Comparison of ENCODE assay signal across 1 cellular context in genomic region chr17:75346906-75347305, GRCh38.
TF ChIP-seq lines count a peak whose summit lies in the region.

No MANE protein-coding gene starts in this region.

TF ChIP-seq in K562, 482 proteins besides CTCF, POLR2A, EP300 and RAD21 (continued from another document and continues in another):
- TF ChIP-seq, protein P1, sequence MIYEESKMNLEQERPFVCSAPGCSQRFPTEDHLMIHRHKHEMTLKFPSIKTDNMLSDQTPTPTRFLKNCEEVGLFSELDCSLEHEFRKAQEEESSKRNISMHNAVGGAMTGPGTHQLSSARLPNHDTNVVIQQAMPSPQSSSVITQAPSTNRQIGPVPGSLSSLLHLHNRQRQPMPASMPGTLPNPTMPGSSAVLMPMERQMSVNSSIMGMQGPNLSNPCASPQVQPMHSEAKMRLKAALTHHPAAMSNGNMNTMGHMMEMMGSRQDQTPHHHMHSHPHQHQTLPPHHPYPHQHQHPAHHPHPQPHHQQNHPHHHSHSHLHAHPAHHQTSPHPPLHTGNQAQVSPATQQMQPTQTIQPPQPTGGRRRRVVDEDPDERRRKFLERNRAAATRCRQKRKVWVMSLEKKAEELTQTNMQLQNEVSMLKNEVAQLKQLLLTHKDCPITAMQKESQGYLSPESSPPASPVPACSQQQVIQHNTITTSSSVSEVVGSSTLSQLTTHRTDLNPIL (CRISPR knock-in tag; IDR thresholded peaks at IDR 0.05), result no peak
- TF ChIP-seq SIN3A (IDR thresholded peaks at IDR 0.05; ENCODE audit: borderline replicate concordance in 2 of 2, control insufficient read depth in 1 of 2, low read depth in 2 of 2, low read length in 2 of 2), result 0 out of 4 replicates have a peak, but pooled peaks of 1 of the 2 experiments have one; percentile 63
- TF ChIP-seq, protein P2, sequence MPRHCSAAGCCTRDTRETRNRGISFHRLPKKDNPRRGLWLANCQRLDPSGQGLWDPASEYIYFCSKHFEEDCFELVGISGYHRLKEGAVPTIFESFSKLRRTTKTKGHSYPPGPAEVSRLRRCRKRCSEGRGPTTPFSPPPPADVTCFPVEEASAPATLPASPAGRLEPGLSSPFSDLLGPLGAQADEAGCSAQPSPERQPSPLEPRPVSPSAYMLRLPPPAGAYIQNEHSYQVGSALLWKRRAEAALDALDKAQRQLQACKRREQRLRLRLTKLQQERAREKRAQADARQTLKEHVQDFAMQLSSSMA (CRISPR knock-in tag; IDR thresholded peaks at IDR 0.05), result 0 out of 2 replicates have a peak, but pooled peaks have one; percentile 41
- TF ChIP-seq CC2D1A (IDR thresholded peaks at IDR 0.05), result no peak; the same call in 1 of the 2 replicates
- TF ChIP-seq MYNN (IDR thresholded peaks at IDR 0.05), result peak; percentile 85
- no peak for TF ChIP-seq MYNN (CRISPR knock-in tag; IDR thresholded peaks at IDR 0.05)
- 0 out of 2 replicates have a peak, but pooled peaks have one; percentile 25 for TF ChIP-seq GATAD2B (IDR thresholded peaks at IDR 0.05; ENCODE audit: borderline replicate concordance)
- TF ChIP-seq SMAD2 (IDR thresholded peaks at IDR 0.05; ENCODE audit: low read depth, low read length), result no peak
- TF ChIP-seq RBM25 (IDR thresholded peaks at IDR 0.05; ENCODE audit: low read depth, low read length, severe bottlenecking), result no peak
- TF ChIP-seq LCOR (CRISPR knock-in tag; IDR thresholded peaks at IDR 0.05), result peak; percentile 83; the same call in 1 of the 2 replicates
- TF ChIP-seq ELF4 (CRISPR knock-in tag; IDR thresholded peaks at IDR 0.05), result peak; percentile 39; the same call in 1 of the 2 replicates
- TF ChIP-seq NEUROD1 (IDR thresholded peaks at IDR 0.05; ENCODE audit: borderline replicate concordance, low read depth, low read length, partially characterized antibody), result peak; percentile 40
- TF ChIP-seq BCOR (IDR thresholded peaks at IDR 0.05), result no peak
- TF ChIP-seq FOXM1 (IDR thresholded peaks at IDR 0.05; ENCODE audit: low read depth), result 0 out of 2 replicates have a peak, but pooled peaks have one; percentile 32
- TF ChIP-seq FOXM1 (CRISPR knock-in tag; IDR thresholded peaks at IDR 0.05; ENCODE audit: low read depth), result no peak
- peak; percentile 84 for TF ChIP-seq CTBP1 (IDR thresholded peaks at IDR 0.05; ENCODE audit: borderline replicate concordance)
- peak; percentile 17 for TF ChIP-seq ZFP36 (IDR thresholded peaks at IDR 0.05; ENCODE audit: low read depth, low read length, partially characterized antibody)
- TF ChIP-seq HNRNPUL1 (IDR thresholded peaks at IDR 0.05; ENCODE audit: low read length), result no peak
- TF ChIP-seq, protein P3, sequence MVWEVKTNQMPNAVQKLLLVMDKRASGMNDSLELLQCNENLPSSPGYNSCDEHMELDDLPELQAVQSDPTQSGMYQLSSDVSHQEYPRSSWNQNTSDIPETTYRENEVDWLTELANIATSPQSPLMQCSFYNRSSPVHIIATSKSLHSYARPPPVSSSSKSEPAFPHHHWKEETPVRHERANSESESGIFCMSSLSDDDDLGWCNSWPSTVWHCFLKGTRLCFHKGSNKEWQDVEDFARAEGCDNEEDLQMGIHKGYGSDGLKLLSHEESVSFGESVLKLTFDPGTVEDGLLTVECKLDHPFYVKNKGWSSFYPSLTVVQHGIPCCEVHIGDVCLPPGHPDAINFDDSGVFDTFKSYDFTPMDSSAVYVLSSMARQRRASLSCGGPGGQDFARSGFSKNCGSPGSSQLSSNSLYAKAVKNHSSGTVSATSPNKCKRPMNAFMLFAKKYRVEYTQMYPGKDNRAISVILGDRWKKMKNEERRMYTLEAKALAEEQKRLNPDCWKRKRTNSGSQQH (CRISPR knock-in tag; IDR thresholded peaks at IDR 0.05), result 0 out of 2 replicates have a peak, but pooled peaks have one; percentile 8
- TF ChIP-seq, protein P4, sequence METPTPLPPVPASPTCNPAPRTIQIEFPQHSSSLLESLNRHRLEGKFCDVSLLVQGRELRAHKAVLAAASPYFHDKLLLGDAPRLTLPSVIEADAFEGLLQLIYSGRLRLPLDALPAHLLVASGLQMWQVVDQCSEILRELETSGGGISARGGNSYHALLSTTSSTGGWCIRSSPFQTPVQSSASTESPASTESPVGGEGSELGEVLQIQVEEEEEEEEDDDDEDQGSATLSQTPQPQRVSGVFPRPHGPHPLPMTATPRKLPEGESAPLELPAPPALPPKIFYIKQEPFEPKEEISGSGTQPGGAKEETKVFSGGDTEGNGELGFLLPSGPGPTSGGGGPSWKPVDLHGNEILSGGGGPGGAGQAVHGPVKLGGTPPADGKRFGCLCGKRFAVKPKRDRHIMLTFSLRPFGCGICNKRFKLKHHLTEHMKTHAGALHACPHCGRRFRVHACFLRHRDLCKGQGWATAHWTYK (CRISPR knock-in tag; IDR thresholded peaks at IDR 0.05), result 0 out of 2 replicates have a peak, but pooled peaks have one; percentile 44
- TF ChIP-seq DMBX1 (CRISPR knock-in tag; IDR thresholded peaks at IDR 0.05; ENCODE audit: borderline replicate concordance), result 0 out of 2 replicates have a peak, but pooled peaks have one; percentile 26
- no peak for TF ChIP-seq HLTF (IDR thresholded peaks at IDR 0.05)
- TF ChIP-seq SIX5 (IDR thresholded peaks at IDR 0.05; ENCODE audit: borderline replicate concordance in 1 of 2, insufficient read depth in 1 of 2, low read depth in 1 of 2, low read length in 2 of 2), result no peak
- TF ChIP-seq NFIC (IDR thresholded peaks at IDR 0.05), result peak; percentile 43; the same call in 1 of the 2 replicates
- 0 out of 2 replicates have a peak, but pooled peaks have one; percentile 58 for TF ChIP-seq PML (IDR thresholded peaks at IDR 0.05; ENCODE audit: low read length)
- peak in 1 of 2 experiments; percentile 58; a peak in 2 of 4 replicates for TF ChIP-seq HDAC1 (IDR thresholded peaks at IDR 0.05)
- no peak for TF ChIP-seq MIER1 (IDR thresholded peaks at IDR 0.05; ENCODE audit: low read depth)
- peak; percentile 89; the same call in 1 of the 2 replicates for TF ChIP-seq ESRRA (IDR thresholded peaks at IDR 0.05; ENCODE audit: borderline replicate concordance, low read depth)
- TF ChIP-seq, protein P5, sequence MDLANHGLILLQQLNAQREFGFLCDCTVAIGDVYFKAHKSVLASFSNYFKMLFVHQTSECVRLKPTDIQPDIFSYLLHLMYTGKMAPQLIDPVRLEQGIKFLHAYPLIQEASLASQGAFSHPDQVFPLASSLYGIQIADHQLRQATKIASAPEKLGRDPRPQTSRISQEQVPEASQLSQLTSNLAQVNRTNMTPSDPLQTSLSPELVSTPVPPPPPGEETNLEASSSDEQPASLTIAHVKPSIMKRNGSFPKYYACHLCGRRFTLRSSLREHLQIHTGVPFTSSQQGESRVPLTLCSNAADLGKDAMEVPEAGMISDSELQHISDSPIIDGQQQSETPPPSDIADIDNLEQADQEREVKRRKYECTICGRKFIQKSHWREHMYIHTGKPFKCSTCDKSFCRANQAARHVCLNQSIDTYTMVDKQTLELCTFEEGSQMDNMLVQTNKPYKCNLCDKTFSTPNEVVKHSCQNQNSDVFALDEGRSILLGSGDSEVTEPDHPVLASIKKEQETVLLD (IDR thresholded peaks at IDR 0.05), result no peak
- peak; percentile 79 for TF ChIP-seq KLF16 (IDR thresholded peaks at IDR 0.05)
- TF ChIP-seq BRCA1 (IDR thresholded peaks at IDR 0.05), result no peak
- TF ChIP-seq BRCA1 (CRISPR knock-in tag; IDR thresholded peaks at IDR 0.05), result no peak
- peak; percentile 82 for TF ChIP-seq GATA2 (CRISPR knock-in tag; IDR thresholded peaks at IDR 0.05)
- peak; percentile 80 for TF ChIP-seq CREM (IDR thresholded peaks at IDR 0.05; ENCODE audit: low read depth)
- TF ChIP-seq RCOR1 (IDR thresholded peaks at IDR 0.05; ENCODE audit: borderline replicate concordance in 1 of 2, low read depth in 2 of 2, low read length in 2 of 2), result peak in 1 of 2 experiments; percentile 93; a peak in 2 of 4 replicates
- TF ChIP-seq STAT6 (CRISPR knock-in tag; IDR thresholded peaks at IDR 0.05), result 0 out of 2 replicates have a peak, but pooled peaks have one; percentile 41
- TF ChIP-seq DDX20 (tag; IDR thresholded peaks at IDR 0.05; ENCODE audit: low read depth), result no peak
- TF ChIP-seq RUNX1 (IDR thresholded peaks at IDR 0.05; ENCODE audit: low read depth), result peak; percentile 73; the same call in 1 of the 2 replicates
- peak; percentile 59; the same call in 1 of the 2 replicates for TF ChIP-seq JUND (IDR thresholded peaks at IDR 0.05; ENCODE audit: borderline replicate concordance, low read depth, low read length)
- TF ChIP-seq JUND (tag; IDR thresholded peaks at IDR 0.05; ENCODE audit: borderline replicate concordance, low read depth, low read length), result peak; percentile 44; the same call in 1 of the 3 replicates
- TF ChIP-seq NR1H2 (CRISPR knock-in tag; IDR thresholded peaks at IDR 0.05), result no peak
- TF ChIP-seq CBFA2T3 (IDR thresholded peaks at IDR 0.05), result peak; percentile 91
- no peak for TF ChIP-seq ESRRB (CRISPR knock-in tag; IDR thresholded peaks at IDR 0.05; ENCODE audit: borderline replicate concordance)
- TF ChIP-seq TRIM28 (IDR thresholded peaks at IDR 0.05), result no peak
- TF ChIP-seq SP1 (CRISPR knock-in tag; IDR thresholded peaks at IDR 0.05), result peak; percentile 71
- TF ChIP-seq NFE2 (IDR thresholded peaks at IDR 0.05; ENCODE audit: low read depth), result no peak
- TF ChIP-seq MTA1 (IDR thresholded peaks at IDR 0.05; ENCODE audit: borderline replicate concordance), result 0 out of 2 replicates have a peak, but pooled peaks have one; percentile 46
- TF ChIP-seq ASH1L (IDR thresholded peaks at IDR 0.05; ENCODE audit: borderline replicate concordance, low read depth, partially characterized antibody), result no peak
- TF ChIP-seq PRDM10 (IDR thresholded peaks at IDR 0.05; ENCODE audit: partially characterized antibody), result peak; percentile 36
- peak; percentile 79; the same call in 1 of the 2 replicates for TF ChIP-seq HDAC2 (IDR thresholded peaks at IDR 0.05)
- TF ChIP-seq, protein P6, sequence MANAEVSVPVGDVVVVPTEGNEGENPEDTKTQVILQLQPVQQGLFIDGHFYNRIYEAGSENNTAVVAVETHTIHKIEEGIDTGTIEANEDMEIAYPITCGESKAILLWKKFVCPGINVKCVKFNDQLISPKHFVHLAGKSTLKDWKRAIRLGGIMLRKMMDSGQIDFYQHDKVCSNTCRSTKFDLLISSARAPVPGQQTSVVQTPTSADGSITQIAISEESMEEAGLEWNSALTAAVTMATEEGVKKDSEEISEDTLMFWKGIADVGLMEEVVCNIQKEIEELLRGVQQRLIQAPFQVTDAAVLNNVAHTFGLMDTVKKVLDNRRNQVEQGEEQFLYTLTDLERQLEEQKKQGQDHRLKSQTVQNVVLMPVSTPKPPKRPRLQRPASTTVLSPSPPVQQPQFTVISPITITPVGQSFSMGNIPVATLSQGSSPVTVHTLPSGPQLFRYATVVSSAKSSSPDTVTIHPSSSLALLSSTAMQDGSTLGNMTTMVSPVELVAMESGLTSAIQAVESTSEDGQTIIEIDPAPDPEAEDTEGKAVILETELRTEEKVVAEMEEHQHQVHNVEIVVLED (CRISPR knock-in tag; IDR thresholded peaks at IDR 0.05), result no peak
- peak in 1 of 2 experiments; percentile 18; a peak in 1 of 4 replicates for TF ChIP-seq MAZ (CRISPR knock-in tag; conservative IDR thresholded peaks at IDR 0.05 in 1 of 2, IDR thresholded peaks at IDR 0.05 in 1 of 2)
- peak; percentile 63 for TF ChIP-seq LEF1 (IDR thresholded peaks at IDR 0.05)
- no peak for TF ChIP-seq PHF20 (IDR thresholded peaks at IDR 0.05; ENCODE audit: partially characterized antibody)
- TF ChIP-seq PTTG1 (tag; IDR thresholded peaks at IDR 0.05; ENCODE audit: low read depth), result no peak
- no peak for TF ChIP-seq GTF2F1 (IDR thresholded peaks at IDR 0.05; ENCODE audit: low read depth, low read length)
- TF ChIP-seq EHMT2 (IDR thresholded peaks at IDR 0.05), result no peak
- TF ChIP-seq CBX3 (IDR thresholded peaks at IDR 0.05; ENCODE audit: borderline replicate concordance in 1 of 2, low read length in 2 of 2), result peak in 1 of 2 experiments; percentile 73; a peak in 1 of 3 replicates
- TF ChIP-seq ZNF76 (CRISPR knock-in tag; IDR thresholded peaks at IDR 0.05; ENCODE audit: borderline replicate concordance), result no peak
- TF ChIP-seq TCF7 (IDR thresholded peaks at IDR 0.05; ENCODE audit: borderline replicate concordance), result no peak
- no peak for TF ChIP-seq ZNF589 (CRISPR knock-in tag; IDR thresholded peaks at IDR 0.05; ENCODE audit: low read depth)
- no peak for TF ChIP-seq RFX1 (IDR thresholded peaks at IDR 0.05)
- no peak for TF ChIP-seq ZSCAN32 (CRISPR knock-in tag; IDR thresholded peaks at IDR 0.05)
